In the genomic region with DNA sequence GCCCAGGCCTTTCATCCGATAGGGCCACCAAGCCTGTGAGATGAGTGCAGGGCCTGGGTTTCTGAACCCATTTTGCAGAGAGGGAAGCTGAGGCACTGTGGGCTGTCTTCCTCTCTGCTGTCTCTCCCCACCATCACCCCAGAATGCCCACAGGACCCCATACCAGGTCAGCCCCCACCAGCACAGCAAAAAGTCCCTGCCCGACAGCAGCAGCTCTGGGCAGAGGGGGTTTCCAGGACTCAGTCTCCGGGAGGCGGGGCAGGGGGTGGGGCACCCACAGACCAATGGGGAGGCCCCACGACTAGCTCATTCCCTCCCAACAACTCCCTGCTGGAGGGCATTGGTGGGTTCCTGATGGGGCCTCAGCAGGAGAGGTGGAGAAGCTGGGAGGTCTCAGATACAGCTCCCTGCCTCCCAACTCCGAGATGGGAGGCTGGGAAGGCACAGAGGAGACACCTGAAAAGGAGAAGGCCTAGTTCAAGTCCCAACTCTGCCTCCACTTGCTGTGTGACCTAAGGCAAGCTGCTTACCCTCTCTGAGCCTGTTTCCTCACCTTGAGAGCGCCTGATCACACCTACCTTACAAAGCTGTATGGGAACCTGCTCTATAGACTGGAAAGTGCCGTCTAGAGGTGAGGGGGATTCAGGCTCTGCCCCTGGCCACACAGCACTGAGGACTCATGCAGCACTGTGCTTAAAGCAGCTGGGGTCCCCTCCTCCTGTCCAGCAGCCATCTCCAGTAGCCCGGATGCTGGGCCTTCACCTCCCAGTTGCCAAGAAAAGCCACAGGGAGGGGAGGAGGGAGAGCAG, we compare ENCODE assay signal across 1 cellular context.
TF ChIP-seq lines count a peak whose summit lies in the region.

No MANE protein-coding gene starts in this region.

TF ChIP-seq in endothelial cell of umbilical vein, 7 proteins besides CTCF, POLR2A, EP300 and RAD21:
- no peak for TF ChIP-seq JUN (IDR thresholded peaks at IDR 0.05; ENCODE audit: borderline replicate concordance, insufficient read depth, insufficient read length, low read depth)
- TF ChIP-seq EZH2 (IDR thresholded peaks at IDR 0.05; ENCODE audit: borderline replicate concordance, low read depth, low read length, severe bottlenecking), result no peak
- TF ChIP-seq, protein P1, sequence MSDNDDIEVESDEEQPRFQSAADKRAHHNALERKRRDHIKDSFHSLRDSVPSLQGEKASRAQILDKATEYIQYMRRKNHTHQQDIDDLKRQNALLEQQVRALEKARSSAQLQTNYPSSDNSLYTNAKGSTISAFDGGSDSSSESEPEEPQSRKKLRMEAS (IDR thresholded peaks at IDR 0.05; ENCODE audit: insufficient read depth, insufficient read length), result no peak
- no peak for TF ChIP-seq MYC (IDR thresholded peaks at IDR 0.05; ENCODE audit: low read depth, low read length)
- no peak for TF ChIP-seq GATA2 (IDR thresholded peaks at IDR 0.05; ENCODE audit: insufficient read depth, insufficient read length, low read depth, low read length)
